10 cellular contexts compared by ENCODE assay signal in genomic region chr11:76835928-76836612, GRCh38. TPM values are rescaled to one million over a fixed set of nuclear protein-coding genes. Genes with fewer than 3 reads are reported as not detected.
DNase-seq lines count a peak whose midpoint lies in the region; ATAC-seq and TF ChIP-seq lines count a peak whose summit lies in the region.
"Had no signal": no experiment of that assay in that cellular context is flagged by ENCODE, and none has a peak within 500 bp of the region (broad histone marks: within the 10 kb centered on the region; RNA-seq: fewer than 3 reads in every experiment).

No MANE protein-coding gene starts in this region.

- H2BK120ac ChIP-seq in mesenchymal stem cell (ENCODE audit: low read depth, low read length): no peak overlapping the region

- H4K91ac ChIP-seq in mesenchymal stem cell (ENCODE audit: low read length): no peak overlapping the region

- ATAC-seq in body of pancreas (peak; percentile 76), HG02884 (IDR thresholded peaks at IDR 0.05; ENCODE audit: unreplicated experiment) (no peak)
- ATAC-seq: stimulated activated memory B cell treated with anti-CD40 and anti-IgM and Interleukin-4, amounts not matched to agents 10 μg/mL and 1 μg/mL and 100 μg/mL, for 72 hours had no signal

- H3K4me3 ChIP-seq in body of pancreas (no peak overlapping the region), mesenchymal stem cell (ENCODE audit: insufficient read depth in 1 of 2, low read depth in 1 of 2, low read length in 2 of 2) (no peak overlapping the region), thyroid gland (replicated peaks in 1 of 3) (no peak overlapping the region)

- H3K79me1 ChIP-seq in mesenchymal stem cell (replicated peaks; ENCODE audit: low read length, poor library complexity, severe bottlenecking): no peaks in the 10 kb centered on the region

- H3K36me3 ChIP-seq in body of pancreas (replicated peaks in 1 of 2; ENCODE audit: insufficient read depth in 1 of 2, low read depth in 2 of 2) (no peaks in the 10 kb centered on the region), mesenchymal stem cell (ENCODE audit: control insufficient read depth in 1 of 2, insufficient read depth in 2 of 2, low read depth in 1 of 2, low read length in 2 of 2) (no peaks in the 10 kb centered on the region), thyroid gland (no peaks in the 10 kb centered on the region)

- H3K27ac ChIP-seq in body of pancreas (peak overlapping the region in 3 of 4 donors; percentile 12 to 45 (median 30)), mesenchymal stem cell (ENCODE audit: low read length, poor library complexity, severe bottlenecking) (no peak overlapping the region), thyroid gland (no peak overlapping the region)

- no peak overlapping the region for H2AFZ ChIP-seq in mesenchymal stem cell (ENCODE audit: low read depth, low read length)

- intact Hi-C loops in body of pancreas (cut with DNase I) (no loop called here), thyroid gland (cut with DNase I) (no loop called here)

- H3K4me1 ChIP-seq in body of pancreas (peaks cover 30% of the 10 kb centered on the region), mesenchymal stem cell (ENCODE audit: control insufficient read depth, insufficient read depth, low read depth, low read length) (no peaks in the 10 kb centered on the region), thyroid gland (peaks cover 0 to 15% of the 10 kb centered on the region in 2 donors)

- TF ChIP-seq CTCF in body of pancreas (IDR thresholded peaks at IDR 0.05): no peak
- no peak for TF ChIP-seq CTCF in thyroid gland (IDR thresholded peaks at IDR 0.05)

- no peak overlapping the region for H4K8ac ChIP-seq in mesenchymal stem cell (ENCODE audit: low read length)

- H3K23ac ChIP-seq in mesenchymal stem cell (ENCODE audit: low read length in 2 of 2): peak overlapping the region in 1 of 2 experiments; percentile 18

- no peak overlapping the region for H3K4me2 ChIP-seq in mesenchymal stem cell (ENCODE audit: low read length, poor library complexity, severe bottlenecking)

- 27 to 29% methylated on average over 5 of the region's 5 CpGs for WGBS in body of pancreas, 2 donors
- WGBS in mesenchymal stem cell: 72% methylated on average over 5 of the region's 5 CpGs
- WGBS in thyroid gland, 2 donors: 70 to 78% methylated on average over 5 of the region's 5 CpGs

- DNase-seq in CD1c-positive myeloid dendritic cell (ENCODE audit: extremely low spot score) (peak; percentile 32), NCI-H1105 treated with DMSO at 0.1 percent for 48 hours (lab: John Stamatoyannopoulos, UW) (peak; percentile 25), body of pancreas (peak; percentile 53 to 73 (median 69)), mesenchymal stem cell (peak; percentile 46), cortex of kidney (lab: John Stamatoyannopoulos, UW) (no peak), thyroid gland (no peak)
- no peak for DNase-seq in activated CD4-positive, alpha-beta T cell treated with anti-CD3 and anti-CD28 coated beads for 4 hours
- DNase-seq: Karpas-422 had no signal

- H3K27me3 ChIP-seq in body of pancreas (no peaks in the 10 kb centered on the region), mesenchymal stem cell (ENCODE audit: control insufficient read depth in 1 of 2, insufficient read depth in 1 of 2, low read length in 2 of 2) (peaks cover 21 to 39% of the 10 kb centered on the region in 2 experiments), thyroid gland (no peaks in the 10 kb centered on the region)

- H3K9me3 ChIP-seq in body of pancreas (no peaks in the 10 kb centered on the region), mesenchymal stem cell (ENCODE audit: control insufficient read depth, low read length) (no peaks in the 10 kb centered on the region), thyroid gland (no peaks in the 10 kb centered on the region)

- H2BK15ac ChIP-seq in mesenchymal stem cell (ENCODE audit: low read depth, poor library complexity, severe bottlenecking): no peak overlapping the region

- no peak overlapping the region for H3K4ac ChIP-seq in mesenchymal stem cell (ENCODE audit: low read depth in 1 of 2, low read length in 2 of 2)

- H2AK5ac ChIP-seq in mesenchymal stem cell (ENCODE audit: low read length, severe bottlenecking): no peak overlapping the region

- H3K9ac ChIP-seq in mesenchymal stem cell (ENCODE audit: low read length): no peak overlapping the region

- H2BK5ac ChIP-seq in mesenchymal stem cell (ENCODE audit: low read depth, low read length, poor library complexity, severe bottlenecking): no peak overlapping the region

- TF ChIP-seq POLR2A in body of pancreas (IDR thresholded peaks at IDR 0.05) (no peak), thyroid gland (IDR thresholded peaks at IDR 0.05) (no peak)

- no peak overlapping the region for H3K14ac ChIP-seq in mesenchymal stem cell (ENCODE audit: low read length in 2 of 2)

- H2BK12ac ChIP-seq in mesenchymal stem cell (ENCODE audit: low read length in 2 of 2): no peak overlapping the region

- H3K18ac ChIP-seq in mesenchymal stem cell (ENCODE audit: low read depth in 1 of 2, low read length in 2 of 2): no peak overlapping the region

RNA-seq across cellular contexts. Expression of gene ACER3, which starts 24.6 kb away (rescaled TPM):
- total RNA-seq in body of pancreas (1 to 10 TPM; 4.6 to 5.2 TPM), thyroid gland (10 to 100 TPM; 11.5 to 29.3 (median 17.9) TPM)
- 9.7 TPM for polyA plus RNA-seq in mesenchymal stem cell (2013, experiment 1 of 2)
- 11.0 TPM for polyA plus RNA-seq in mesenchymal stem cell (2013, experiment 2 of 2)

RNA-seq across cellular contexts. Expression of gene TSKU, which starts 52.9 kb away (rescaled TPM):
- total RNA-seq in body of pancreas (10 to 100 TPM; 32.7 to 51.7 TPM), thyroid gland (100 to 1,000 TPM in 2 of 4 donors, 10 to 100 TPM in 2; 95.6 to 152 (median 99.2) TPM)
- polyA plus RNA-seq in mesenchymal stem cell (2013, experiment 1 of 2): 47.5 TPM
- polyA plus RNA-seq in mesenchymal stem cell (2013, experiment 2 of 2): 48.4 TPM

Comparison
In these comparisons a context has a peak if more than half of its experiments do, and no peak if none do; other contexts are left out.
1. DNase-seq: peak in CD1c-positive myeloid dendritic cell (single experiment), NCI-H1105 treated with DMSO at 0.1 percent for 48 hours (single experiment), body of pancreas (4 of 4) and mesenchymal stem cell (single experiment); none in cortex of kidney (single experiment), thyroid gland (0 of 2) and activated CD4-positive, alpha-beta T cell treated with anti-CD3 and anti-CD28 coated beads for 4 hours (0 of 2).
2. H3K27ac ChIP-seq: peak in body of pancreas (3 of 4); none in mesenchymal stem cell (single experiment) and thyroid gland (0 of 3).